ENCODE assay signal across 1 cellular context in the genomic region with DNA sequence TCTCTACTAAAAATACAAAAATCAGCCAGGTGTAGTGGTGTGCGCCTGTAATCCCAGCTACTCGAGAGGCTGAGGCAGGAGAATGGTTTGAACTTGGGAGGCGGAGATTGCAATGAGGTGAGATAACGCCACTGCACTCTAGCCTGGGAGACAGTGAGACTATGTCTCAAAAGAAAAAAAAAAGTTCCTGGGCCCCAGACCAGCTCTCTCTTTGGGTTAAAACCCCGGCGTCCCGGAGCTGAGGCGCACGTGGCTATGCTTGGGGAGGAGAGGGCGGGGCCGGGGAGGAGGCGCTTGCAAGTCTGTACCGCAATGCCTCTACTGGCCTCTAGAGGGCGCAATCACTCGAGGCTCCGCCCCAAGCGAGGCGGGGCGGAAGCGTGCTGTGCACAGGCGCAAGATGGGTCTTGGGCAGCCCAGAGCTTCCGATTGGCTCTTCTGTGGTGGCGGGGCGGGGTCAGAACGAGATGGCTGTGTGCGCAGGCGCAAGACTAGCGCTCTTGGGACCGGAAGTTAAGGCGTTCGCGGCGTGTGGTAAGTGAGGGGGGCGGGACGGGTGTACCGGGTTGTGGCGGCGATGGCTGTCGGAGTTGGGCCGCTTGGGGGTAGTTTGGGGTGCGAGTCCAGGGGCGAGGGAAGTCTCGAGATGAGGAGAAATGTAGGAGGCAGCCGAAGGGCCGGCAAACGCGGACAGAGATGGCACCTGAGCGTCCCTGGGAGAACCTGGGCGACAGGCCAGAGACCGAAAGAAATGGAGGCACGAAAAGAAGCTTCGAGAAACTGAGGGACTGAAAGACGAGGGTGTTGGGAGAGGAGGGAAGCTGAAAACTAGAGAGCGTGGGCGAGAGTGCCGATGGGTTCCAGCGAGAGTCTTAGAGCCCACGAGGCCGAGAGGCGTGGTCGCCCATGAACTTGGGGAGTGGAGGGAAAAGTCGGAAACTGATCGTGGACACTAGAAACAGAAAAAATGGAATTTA.
A peak's percentile ranks its signal among the peaks of the same experiment; 100 is the strongest.
TF ChIP-seq lines count a peak whose summit lies in the region.

A gene with protein sequence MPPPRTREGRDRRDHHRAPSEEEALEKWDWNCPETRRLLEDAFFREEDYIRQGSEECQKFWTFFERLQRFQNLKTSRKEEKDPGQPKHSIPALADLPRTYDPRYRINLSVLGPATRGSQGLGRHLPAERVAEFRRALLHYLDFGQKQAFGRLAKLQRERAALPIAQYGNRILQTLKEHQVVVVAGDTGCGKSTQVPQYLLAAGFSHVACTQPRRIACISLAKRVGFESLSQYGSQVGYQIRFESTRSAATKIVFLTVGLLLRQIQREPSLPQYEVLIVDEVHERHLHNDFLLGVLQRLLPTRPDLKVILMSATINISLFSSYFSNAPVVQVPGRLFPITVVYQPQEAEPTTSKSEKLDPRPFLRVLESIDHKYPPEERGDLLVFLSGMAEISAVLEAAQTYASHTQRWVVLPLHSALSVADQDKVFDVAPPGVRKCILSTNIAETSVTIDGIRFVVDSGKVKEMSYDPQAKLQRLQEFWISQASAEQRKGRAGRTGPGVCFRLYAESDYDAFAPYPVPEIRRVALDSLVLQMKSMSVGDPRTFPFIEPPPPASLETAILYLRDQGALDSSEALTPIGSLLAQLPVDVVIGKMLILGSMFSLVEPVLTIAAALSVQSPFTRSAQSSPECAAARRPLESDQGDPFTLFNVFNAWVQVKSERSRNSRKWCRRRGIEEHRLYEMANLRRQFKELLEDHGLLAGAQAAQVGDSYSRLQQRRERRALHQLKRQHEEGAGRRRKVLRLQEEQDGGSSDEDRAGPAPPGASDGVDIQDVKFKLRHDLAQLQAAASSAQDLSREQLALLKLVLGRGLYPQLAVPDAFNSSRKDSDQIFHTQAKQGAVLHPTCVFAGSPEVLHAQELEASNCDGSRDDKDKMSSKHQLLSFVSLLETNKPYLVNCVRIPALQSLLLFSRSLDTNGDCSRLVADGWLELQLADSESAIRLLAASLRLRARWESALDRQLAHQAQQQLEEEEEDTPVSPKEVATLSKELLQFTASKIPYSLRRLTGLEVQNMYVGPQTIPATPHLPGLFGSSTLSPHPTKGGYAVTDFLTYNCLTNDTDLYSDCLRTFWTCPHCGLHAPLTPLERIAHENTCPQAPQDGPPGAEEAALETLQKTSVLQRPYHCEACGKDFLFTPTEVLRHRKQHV (plus strand): TSS at position 497 of the 977 bp plus-strand sequence. CDS start 3,716 bp downstream, outside the sequence.

TF ChIP-seq in GM12878, 131 proteins besides CTCF, POLR2A, EP300 and RAD21 (continued from another document):
- TF ChIP-seq IRF3 (IDR thresholded peaks at IDR 0.05) = peak; percentile 44; the same call in 1 of the 2 replicates
- TF ChIP-seq E4F1 (IDR thresholded peaks at IDR 0.05; ENCODE audit: borderline replicate concordance, partially characterized antibody) = peak; percentile 66
- peak; percentile 54; the same call in 1 of the 2 replicates for TF ChIP-seq TAF1 (IDR thresholded peaks at IDR 0.05; ENCODE audit: borderline replicate concordance, low read depth, low read length)
- peak; percentile 88 for TF ChIP-seq ELK1 (IDR thresholded peaks at IDR 0.05; ENCODE audit: low read depth, low read length)
- TF ChIP-seq, protein P1, sequence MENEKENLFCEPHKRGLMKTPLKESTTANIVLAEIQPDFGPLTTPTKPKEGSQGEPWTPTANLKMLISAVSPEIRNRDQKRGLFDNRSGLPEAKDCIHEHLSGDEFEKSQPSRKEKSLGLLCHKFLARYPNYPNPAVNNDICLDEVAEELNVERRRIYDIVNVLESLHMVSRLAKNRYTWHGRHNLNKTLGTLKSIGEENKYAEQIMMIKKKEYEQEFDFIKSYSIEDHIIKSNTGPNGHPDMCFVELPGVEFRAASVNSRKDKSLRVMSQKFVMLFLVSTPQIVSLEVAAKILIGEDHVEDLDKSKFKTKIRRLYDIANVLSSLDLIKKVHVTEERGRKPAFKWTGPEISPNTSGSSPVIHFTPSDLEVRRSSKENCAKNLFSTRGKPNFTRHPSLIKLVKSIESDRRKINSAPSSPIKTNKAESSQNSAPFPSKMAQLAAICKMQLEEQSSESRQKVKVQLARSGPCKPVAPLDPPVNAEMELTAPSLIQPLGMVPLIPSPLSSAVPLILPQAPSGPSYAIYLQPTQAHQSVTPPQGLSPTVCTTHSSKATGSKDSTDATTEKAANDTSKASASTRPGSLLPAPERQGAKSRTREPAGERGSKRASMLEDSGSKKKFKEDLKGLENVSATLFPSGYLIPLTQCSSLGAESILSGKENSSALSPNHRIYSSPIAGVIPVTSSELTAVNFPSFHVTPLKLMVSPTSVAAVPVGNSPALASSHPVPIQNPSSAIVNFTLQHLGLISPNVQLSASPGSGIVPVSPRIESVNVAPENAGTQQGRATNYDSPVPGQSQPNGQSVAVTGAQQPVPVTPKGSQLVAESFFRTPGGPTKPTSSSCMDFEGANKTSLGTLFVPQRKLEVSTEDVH (IDR thresholded peaks at IDR 0.05; ENCODE audit: low read depth, partially characterized antibody) = no peak
- TF ChIP-seq PAX8 (IDR thresholded peaks at IDR 0.05) = no peak
- TF ChIP-seq HDGF (IDR thresholded peaks at IDR 0.05) = peak; percentile 96
- peak; percentile 83 for TF ChIP-seq RUNX3 (IDR thresholded peaks at IDR 0.05; ENCODE audit: low read length)
- 0 out of 2 replicates have a peak, but pooled peaks have one; percentile 66 for TF ChIP-seq RB1 (IDR thresholded peaks at IDR 0.05; ENCODE audit: borderline replicate concordance)
- TF ChIP-seq, protein P2, sequence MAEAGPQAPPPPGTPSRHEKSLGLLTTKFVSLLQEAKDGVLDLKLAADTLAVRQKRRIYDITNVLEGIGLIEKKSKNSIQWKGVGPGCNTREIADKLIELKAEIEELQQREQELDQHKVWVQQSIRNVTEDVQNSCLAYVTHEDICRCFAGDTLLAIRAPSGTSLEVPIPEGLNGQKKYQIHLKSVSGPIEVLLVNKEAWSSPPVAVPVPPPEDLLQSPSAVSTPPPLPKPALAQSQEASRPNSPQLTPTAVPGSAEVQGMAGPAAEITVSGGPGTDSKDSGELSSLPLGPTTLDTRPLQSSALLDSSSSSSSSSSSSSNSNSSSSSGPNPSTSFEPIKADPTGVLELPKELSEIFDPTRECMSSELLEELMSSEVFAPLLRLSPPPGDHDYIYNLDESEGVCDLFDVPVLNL (IDR thresholded peaks at IDR 0.05; ENCODE audit: low read depth, low read length) = no peak
- peak; percentile 48; the same call in 1 of the 2 replicates for TF ChIP-seq PKNOX1 (IDR thresholded peaks at IDR 0.05)
- TF ChIP-seq MXI1 (IDR thresholded peaks at IDR 0.05; ENCODE audit: low read depth, low read length) = peak; percentile 88
- peak; percentile 57 for TF ChIP-seq HCFC1 (IDR thresholded peaks at IDR 0.05; ENCODE audit: low read length)
- TF ChIP-seq, protein P3, sequence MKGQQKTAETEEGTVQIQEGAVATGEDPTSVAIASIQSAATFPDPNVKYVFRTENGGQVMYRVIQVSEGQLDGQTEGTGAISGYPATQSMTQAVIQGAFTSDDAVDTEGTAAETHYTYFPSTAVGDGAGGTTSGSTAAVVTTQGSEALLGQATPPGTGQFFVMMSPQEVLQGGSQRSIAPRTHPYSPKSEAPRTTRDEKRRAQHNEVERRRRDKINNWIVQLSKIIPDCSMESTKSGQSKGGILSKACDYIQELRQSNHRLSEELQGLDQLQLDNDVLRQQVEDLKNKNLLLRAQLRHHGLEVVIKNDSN (IDR thresholded peaks at IDR 0.05; ENCODE audit: borderline replicate concordance, extremely low read length, insufficient read depth, low read depth, low read length) = peak; percentile 60
- TF ChIP-seq SPI1 (IDR thresholded peaks at IDR 0.05; ENCODE audit: borderline replicate concordance, insufficient read depth, low read depth, low read length) = peak; percentile 48; the same call in 1 of the 2 replicates
- TF ChIP-seq EZH2 (IDR thresholded peaks at IDR 0.05; ENCODE audit: borderline replicate concordance, control insufficient read depth, low read depth, low read length) = no peak
- peak in 1 of 2 experiments; percentile 49; a peak in 2 of 3 replicates for TF ChIP-seq EGR1 (IDR thresholded peaks at IDR 0.05; ENCODE audit: borderline replicate concordance in 1 of 2, low read depth in 2 of 2, low read length in 2 of 2)
- peak; percentile 54; the same call in 1 of the 2 replicates for TF ChIP-seq POLR2AphosphoS5 (IDR thresholded peaks at IDR 0.05; ENCODE audit: low read length)
- TF ChIP-seq SP1 (IDR thresholded peaks at IDR 0.05; ENCODE audit: low read depth, low read length) = peak; percentile 92
- TF ChIP-seq MLLT1 (IDR thresholded peaks at IDR 0.05) = peak; percentile 50; the same call in 1 of the 2 replicates
- peak; percentile 32; the same call in 1 of the 2 replicates for TF ChIP-seq ATF3 (IDR thresholded peaks at IDR 0.05; ENCODE audit: borderline replicate concordance, extremely low read depth, low read depth, low read length)
- peak; percentile 90 for TF ChIP-seq IKZF1 (conservative IDR thresholded peaks at IDR 0.05)
